Comparison of ENCODE assay signal across 8 cellular contexts in the genomic region with DNA sequence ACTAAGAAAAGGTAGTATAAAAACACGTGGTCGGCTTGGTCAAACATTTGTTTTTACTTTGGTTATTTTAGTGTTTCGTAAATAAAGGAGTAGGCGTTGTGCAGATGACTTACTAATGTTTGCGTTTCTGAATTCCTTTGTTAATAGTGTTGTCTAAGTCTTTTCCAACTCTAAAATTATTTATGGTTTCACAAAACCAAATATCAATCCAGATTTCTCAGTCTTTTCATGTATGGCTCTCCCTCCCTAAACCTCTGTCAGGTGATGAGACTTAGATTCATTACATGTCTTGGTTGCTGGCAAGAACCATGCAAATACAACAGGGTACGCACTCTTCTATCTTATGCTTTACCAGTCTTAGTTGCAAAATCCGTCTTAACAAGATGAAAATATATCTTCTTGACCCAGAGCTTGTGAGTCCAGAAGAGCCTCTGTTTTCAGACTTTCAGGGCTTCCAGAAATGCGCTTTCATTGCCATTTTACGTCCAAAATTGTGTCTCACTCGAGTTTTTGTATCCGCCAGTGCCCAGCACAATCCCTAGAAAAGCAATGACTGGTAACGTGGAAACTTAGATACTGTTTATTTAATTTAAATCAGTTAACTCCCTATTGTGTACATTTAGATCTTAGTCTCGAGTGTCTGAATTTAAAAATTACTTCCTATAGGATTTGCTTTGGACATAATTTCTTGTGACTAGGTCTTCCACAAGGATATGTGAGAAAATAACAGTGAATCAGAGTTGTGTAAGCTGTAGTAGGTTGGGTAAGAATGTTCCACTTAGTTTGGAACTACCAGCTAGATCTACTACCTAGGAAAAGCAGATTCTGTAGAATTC. TPM values are rescaled to one million over a fixed set of nuclear protein-coding genes. Genes with fewer than 3 reads are reported as not detected.
DNase-seq lines count a peak whose midpoint lies in the region; ATAC-seq, FAIRE-seq and TF ChIP-seq lines count a peak whose summit lies in the region.

No MANE protein-coding gene starts in this region.

- H3K27ac ChIP-seq in KMS-11 (peak overlapping the region; percentile 75), astrocyte (ENCODE audit: low read depth, low read length) (peak overlapping the region; percentile 96), substantia nigra (ENCODE audit: low read depth, low read length, poor library complexity, severe bottlenecking) (peak overlapping the region; percentile 85)

- peak overlapping the region; percentile 77 for H3K4me2 ChIP-seq in KMS-11
- H3K4me2 ChIP-seq in astrocyte (ENCODE audit: low read length): peak overlapping the region; percentile 92

- H2AFZ ChIP-seq in KMS-11 (ENCODE audit: low read depth) (peak overlapping the region; percentile 72), astrocyte (ENCODE audit: low read depth, low read length) (peak overlapping the region; percentile 95)

- H3K9ac ChIP-seq in KMS-11 (peak overlapping the region; percentile 90), astrocyte (ENCODE audit: low read length) (peak overlapping the region; percentile 94)

- H3K27ac Mint-ChIP-seq in astrocyte (ENCODE audit: unreplicated experiment): peak overlapping the region; percentile 91

- H3K4me3 ChIP-seq in KMS-11 (IDR thresholded peaks at IDR 0.05; ENCODE audit: insufficient read depth, low read depth, low read length): peak overlapping the region; percentile 61
- peak overlapping the region; percentile 92 for H3K4me3 ChIP-seq in astrocyte (ENCODE audit: insufficient read depth, low read depth, low read length)

- H3K4me3 Mint-ChIP-seq in astrocyte (ENCODE audit: unreplicated experiment): peak overlapping the region; percentile 89

- ATAC-seq in HG03457 (IDR thresholded peaks at IDR 0.05; ENCODE audit: unreplicated experiment) (no peak), HG02571 (IDR thresholded peaks at IDR 0.05; ENCODE audit: unreplicated experiment) (no peak), HG03342 (IDR thresholded peaks at IDR 0.05; ENCODE audit: unreplicated experiment) (no peak)

- no peaks in the 10 kb centered on the region for H3K9me3 Mint-ChIP-seq in astrocyte (ENCODE audit: unreplicated experiment)

- FAIRE-seq in astrocyte (lab: Jason Lieb, UNC): peak; percentile 17

- H3K27me3 Mint-ChIP-seq in astrocyte (ENCODE audit: low read depth, unreplicated experiment): no peaks in the 10 kb centered on the region

- TF ChIP-seq CTCF in KMS-11 (conservative IDR thresholded peaks at IDR 0.05; ENCODE audit: low read depth, low read length): no peak
- TF ChIP-seq CTCF in astrocyte (IDR thresholded peaks at IDR 0.05; ENCODE audit: insufficient read depth, low read depth, low read length): no peak

- H3K9me3 ChIP-seq in astrocyte (ENCODE audit: insufficient read depth, low read depth, low read length): no peaks in the 10 kb centered on the region

- H3K27me3 ChIP-seq in KMS-11 (ENCODE audit: insufficient read depth, low read depth) (no peaks in the 10 kb centered on the region), astrocyte (ENCODE audit: insufficient read depth, low read length) (no peaks in the 10 kb centered on the region)

- peaks cover 10% of the 10 kb centered on the region for H3K36me3 Mint-ChIP-seq in astrocyte (ENCODE audit: low read depth, unreplicated experiment)

- H3K4me1 ChIP-seq in KMS-11 (ENCODE audit: low read depth, poor library complexity, severe bottlenecking) (peaks cover 38% of the 10 kb centered on the region), astrocyte (ENCODE audit: insufficient read depth, low read length) (peaks cover 11% of the 10 kb centered on the region)

- H3K36me3 ChIP-seq in KMS-11 (ENCODE audit: insufficient read depth): peaks cover 20% of the 10 kb centered on the region
- no peaks in the 10 kb centered on the region for H3K36me3 ChIP-seq in astrocyte (ENCODE audit: insufficient read depth, low read length)

- H3K79me2 ChIP-seq in KMS-11 (ENCODE audit: insufficient read depth, low read depth) (peaks cover 53% of the 10 kb centered on the region), astrocyte (ENCODE audit: insufficient read depth, low read length) (peaks cover 30% of the 10 kb centered on the region)

- DNase-seq in EL (peak; percentile 8), astrocyte (ENCODE audit: low read depth) (peak; percentile 7), left kidney (ENCODE audit: low read depth, low spot score) (peak; percentile 26), substantia nigra (lab: John Stamatoyannopoulos, UW) (peak in 2 of 49 donors; percentile 2)

- H4K20me1 ChIP-seq in KMS-11 (ENCODE audit: insufficient read depth) (no peaks in the 10 kb centered on the region), astrocyte (ENCODE audit: insufficient read depth, low read length) (no peaks in the 10 kb centered on the region)

- H3K4me1 Mint-ChIP-seq in astrocyte (ENCODE audit: low read depth, unreplicated experiment): peaks cover 10% of the 10 kb centered on the region

RNA-seq across cellular contexts. Expression of gene MTHFD2L, which starts 0.9 kb away (rescaled TPM):
- 10.6 and 12.4 TPM in 2 replicates for total RNA-seq in astrocyte

RNA-seq across cellular contexts. Expression of gene CXCL2, which starts 59.8 kb away (rescaled TPM):
- 1.2 and 1.3 TPM in 2 replicates for total RNA-seq in astrocyte
